Comparison of ENCODE assay signal across 8 cellular contexts in the genomic region with DNA sequence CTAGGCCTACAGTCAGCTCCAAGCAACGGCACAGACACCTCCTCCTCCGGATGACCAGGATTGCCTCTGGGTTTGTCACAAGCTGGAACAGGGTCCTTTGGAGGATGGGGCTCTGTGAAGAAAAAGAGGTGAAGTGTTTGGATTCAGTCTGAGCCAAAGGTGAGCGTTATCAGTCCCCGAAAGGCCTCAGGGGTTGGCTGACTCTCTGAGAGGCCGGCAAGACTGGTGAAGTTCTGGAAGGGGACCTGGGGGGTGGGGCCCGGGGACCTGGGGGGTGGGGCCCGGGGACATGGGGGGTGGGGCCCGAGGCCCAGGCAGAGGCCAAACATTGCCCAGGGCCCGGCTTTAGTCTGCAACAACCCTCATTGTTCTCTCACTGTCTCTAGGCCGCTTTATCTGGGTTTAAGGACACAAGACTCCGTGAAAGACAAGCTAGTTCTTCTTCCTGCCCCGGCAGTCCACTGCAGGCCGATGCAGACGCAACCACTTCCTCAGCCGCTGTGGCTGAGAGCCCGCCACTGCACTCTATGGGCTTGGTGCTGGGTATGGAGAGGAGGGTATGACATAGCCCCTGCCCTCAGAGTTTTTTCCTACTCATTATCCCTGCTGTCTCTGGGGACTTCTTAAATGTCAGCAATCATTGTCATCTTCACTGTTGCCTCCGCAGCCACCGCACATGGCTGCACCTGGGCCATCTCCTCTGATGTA. TPM values are rescaled to one million over a fixed set of nuclear protein-coding genes. Genes with fewer than 3 reads are reported as not detected.
DNase-seq lines count a peak whose midpoint lies in the region; ATAC-seq and TF ChIP-seq lines count a peak whose summit lies in the region.

No MANE protein-coding gene starts in this region.

- H2AFZ ChIP-seq in GM23248, result no peak overlapping the region

- peaks cover 0 to 19% of the 10 kb centered on the region in 2 donors for H3K4me1 ChIP-seq in naive thymus-derived CD4-positive, alpha-beta T cell (ENCODE audit: control insufficient read depth in 2 of 2, insufficient read depth in 2 of 2, low read length in 2 of 2)
- no peaks in the 10 kb centered on the region for H3K4me1 ChIP-seq in GM23248 (ENCODE audit: insufficient read depth)

- H3K27me3 Mint-ChIP-seq in naive thymus-derived CD4-positive, alpha-beta T cell, result peaks cover 0 to 5% (median 0%) of the 10 kb centered on the region in 5 donors

- no peaks in the 10 kb centered on the region for H4K20me1 ChIP-seq in GM23248 (ENCODE audit: insufficient read depth)

- no peaks in the 10 kb centered on the region for H3F3A ChIP-seq in GM23248 (ENCODE audit: insufficient read depth)

- H3K27ac ChIP-seq in naive thymus-derived CD4-positive, alpha-beta T cell (ENCODE audit: low read depth, low read length), result no peak overlapping the region
- no peak overlapping the region for H3K27ac ChIP-seq in GM23248

- H3K36me3 ChIP-seq in naive thymus-derived CD4-positive, alpha-beta T cell (ENCODE audit: control insufficient read depth in 2 of 3, insufficient read depth in 3 of 3, low read length in 3 of 3), result no peaks in the 10 kb centered on the region
- no peaks in the 10 kb centered on the region for H3K36me3 ChIP-seq in GM23248 (ENCODE audit: low read depth)

- no peak overlapping the region for H3K9ac ChIP-seq in GM23248

- H3K9me3 Mint-ChIP-seq in naive thymus-derived CD4-positive, alpha-beta T cell, result peaks cover 0 to 4% (median 0%) of the 10 kb centered on the region in 11 donors

- no peak overlapping the region for H3K4me3 ChIP-seq in naive thymus-derived CD4-positive, alpha-beta T cell (ENCODE audit: low read length)
- no peak overlapping the region for H3K4me3 ChIP-seq in GM23248

- intact Hi-C loops in naive thymus-derived CD4-positive, alpha-beta T cell (cut with micrococcal nuclease), result no loop called here

- no peak overlapping the region for H3K4me2 ChIP-seq in GM23248 (ENCODE audit: unreplicated experiment)

- no peaks in the 10 kb centered on the region for H3K27me3 ChIP-seq in naive thymus-derived CD4-positive, alpha-beta T cell (ENCODE audit: control insufficient read depth in 2 of 2, insufficient read depth in 2 of 2, low read length in 2 of 2)
- H3K27me3 ChIP-seq in GM23248 (replicated peaks; ENCODE audit: insufficient read depth), result no peaks in the 10 kb centered on the region

- H3K9me2 ChIP-seq in GM23248 (ENCODE audit: insufficient read depth), result no peaks in the 10 kb centered on the region

- peaks cover 0 to 3% (median 0%) of the 10 kb centered on the region in 5 donors for H3K36me3 Mint-ChIP-seq in naive thymus-derived CD4-positive, alpha-beta T cell

- in situ Hi-C loops in GM13977 (cut with MboI; ENCODE audit: low pct_unique_long_range_greater_than_20kb, low sequenced_read_pairs, unreplicated experiment) (no loop called here), GM23248 (cut with MboI) (no loop called here)

- CTCF ChIA-PET in naive thymus-derived CD4-positive, alpha-beta T cell (lab: Charles Lee), result interaction anchor here (0.6 to 1.8 kb wide), 3 partner anchors 18 to 829 kb away, joined by 4 to 8 read pairs (median 4); no protein-coding TSS in a partner anchor

- peak; percentile 17 for DNase-seq in GM13977 (ENCODE audit: low spot score)
- peak; percentile 58 for DNase-seq in NAMALWA (ENCODE audit: low spot score)
- DNase-seq in activated naive CD4-positive, alpha-beta T cell treated with anti-CD3 and anti-CD28 coated beads, Interleukin-2, amount 50 U/mL, for 16 hours, result peak; percentile 20
- DNase-seq in naive thymus-derived CD4-positive, alpha-beta T cell, result peak in 5 of 9 donors; percentile 23 to 43 (median 33)
- DNase-seq in EL, result no peak
- no peak for DNase-seq in GM23248
- no peak for DNase-seq in HK-2 (ENCODE audit: unreplicated experiment)

- peak overlapping the region in 7 of 9 donors; percentile 15 to 67 (median 45) for H3K27ac Mint-ChIP-seq in naive thymus-derived CD4-positive, alpha-beta T cell

- 63 to 69% methylated on average over 17 of the region's 18 CpGs for WGBS in GM23248 (ENCODE audit: low coverage in 1 of 2, low lambda C conversion rate in 2 of 2, missing lambda C conversion rate in 2 of 2), 2 experiments

- peak; percentile 86 for ATAC-seq in naive thymus-derived CD4-positive, alpha-beta T cell
- ATAC-seq in GM21529 (IDR thresholded peaks at IDR 0.05; ENCODE audit: unreplicated experiment), result no peak

- H3K4me3 Mint-ChIP-seq in naive thymus-derived CD4-positive, alpha-beta T cell, result peak overlapping the region; percentile 37 to 73 (median 57)

- TF ChIP-seq CTCF in GM13977 (IDR thresholded peaks at IDR 0.05; ENCODE audit: extremely low read depth, insufficient read depth, missing control alignments), result no peak

- no peaks in the 10 kb centered on the region for H3K79me2 ChIP-seq in GM23248 (ENCODE audit: insufficient read depth)

- no peaks in the 10 kb centered on the region for H3K9me3 ChIP-seq in naive thymus-derived CD4-positive, alpha-beta T cell (ENCODE audit: control insufficient read depth in 2 of 3, low read length in 3 of 3)
- H3K9me3 ChIP-seq in GM23248 (ENCODE audit: low read depth), result no peaks in the 10 kb centered on the region

- POLR2A ChIA-PET in naive thymus-derived CD4-positive, alpha-beta T cell (lab: Charles Lee), result interaction anchor here (0.6 to 1.1 kb wide), 2 partner anchors 27 to 181 kb away, joined by 3 to 4 read pairs; a partner anchor contains a TSS

- peaks cover 13 to 31% (median 29%) of the 10 kb centered on the region in 7 donors for H3K4me1 Mint-ChIP-seq in naive thymus-derived CD4-positive, alpha-beta T cell

RNA-seq across cellular contexts. Expression of a gene that starts 27.4 kb away (rescaled TPM):
- 1,000 to 10,000 TPM in 1 of 5 experiments, 100 to 1,000 TPM in 4; 153 to 1,163 (median 266) TPM for total RNA-seq in naive thymus-derived CD4-positive, alpha-beta T cell
- 100 to 1,000 TPM; 421 to 506 TPM for polyA plus RNA-seq in naive thymus-derived CD4-positive, alpha-beta T cell
- total RNA-seq in GM23248 (2014; rRNA removed; shearing (Covaris generic)), result 665 and 715 TPM in 2 replicates
- polyA plus RNA-seq in GM23248 (2016; fragmentation: Nextera tagmentation; extraction: Ambion mirVana), result 1,142 and 1,168 TPM in 2 replicates

Comparison
In these comparisons a context has a peak if more than half of its experiments do, and no peak if none do; other contexts are left out.
1. DNase-seq: peak in GM13977 (single experiment), NAMALWA (single experiment), activated naive CD4-positive, alpha-beta T cell treated with anti-CD3 and anti-CD28 coated beads, Interleukin-2, amount 50 U/mL, for 16 hours (single experiment) and naive thymus-derived CD4-positive, alpha-beta T cell (5 of 9); none in EL (single experiment), GM23248 (single experiment) and HK-2 (single experiment).